In genomic region chr19:20964798-20965197, GRCh38 we compare ENCODE assay signal across 1 cellular context.
TF ChIP-seq lines count a peak whose summit lies in the region.

No MANE protein-coding gene starts in this region.

TF ChIP-seq in H1, 55 proteins besides CTCF, POLR2A, EP300 and RAD21:
- TF ChIP-seq RBBP5 (IDR thresholded peaks at IDR 0.05; ENCODE audit: borderline replicate concordance, low read depth, low read length) (no peak), TAF1 (IDR thresholded peaks at IDR 0.05; ENCODE audit: low read depth, low read length) (no peak), SP1 (IDR thresholded peaks at IDR 0.05; ENCODE audit: low read depth, low read length) (no peak), TAF7 (optimal IDR thresholded peaks at IDR 0.05; ENCODE audit: borderline replicate concordance, low read depth, low read length) (no peak), FOSL1 (IDR thresholded peaks at IDR 0.05; ENCODE audit: insufficient read depth, low read depth, low read length) (no peak), RNF2 (IDR thresholded peaks at IDR 0.05; ENCODE audit: borderline replicate concordance, low read depth, low read length, missing control alignments, poor library complexity, severe bottlenecking) (no peak), MAX (IDR thresholded peaks at IDR 0.05) (no peak), EZH2 (IDR thresholded peaks at IDR 0.05; ENCODE audit: low read depth, low read length, severe bottlenecking) (no peak), SP4 (IDR thresholded peaks at IDR 0.05; ENCODE audit: low read length) (no peak), BRCA1 (IDR thresholded peaks at IDR 0.05; ENCODE audit: low read depth, low read length) (no peak), PHF8 (conservative IDR thresholded peaks at IDR 0.05; ENCODE audit: low read depth, low read length) (no peak), CHD1 (IDR thresholded peaks at IDR 0.05; ENCODE audit: low read depth, low read length) (no peak), TCF12 (IDR thresholded peaks at IDR 0.05; ENCODE audit: low read depth, low read length) (no peak)
